In the genomic region with DNA sequence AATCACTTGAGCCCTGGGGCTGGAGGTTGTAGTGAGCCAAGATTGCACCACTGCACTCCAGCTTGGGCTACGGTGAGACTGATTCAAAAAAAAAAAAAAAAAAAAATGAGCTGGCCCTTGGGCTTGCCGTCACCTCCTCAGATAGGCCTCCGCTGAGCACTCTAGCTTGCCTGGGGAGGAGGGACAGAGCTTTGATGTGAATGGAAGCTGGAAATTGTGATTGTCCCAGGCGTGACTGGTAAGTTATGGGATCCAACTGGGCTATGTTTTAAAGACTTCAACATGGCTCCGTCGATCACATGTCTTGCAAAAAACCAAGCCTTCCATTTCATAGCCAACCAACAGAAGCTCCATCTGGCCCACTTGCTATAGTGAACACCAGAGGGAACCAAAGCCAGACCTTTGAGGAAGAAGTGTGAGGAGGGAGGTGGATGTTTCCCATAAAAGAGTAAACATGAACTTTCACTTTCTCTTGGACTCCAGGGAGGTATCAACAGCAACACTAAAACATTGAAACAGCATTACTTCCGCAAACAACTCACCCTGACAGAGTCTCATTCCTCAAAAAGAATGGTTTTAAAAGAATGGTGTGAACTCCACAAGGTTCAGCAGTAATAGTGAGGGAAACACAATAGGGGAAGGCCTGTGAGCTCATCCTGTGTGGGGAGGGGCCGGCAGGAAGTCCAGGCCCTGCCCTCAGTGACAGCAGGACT, we compare ENCODE assay signal across 8 cellular contexts. TPM values are rescaled to one million over a fixed set of nuclear protein-coding genes. Genes with fewer than 3 reads are reported as not detected.
A peak's percentile ranks its signal among the peaks of the same experiment; 100 is the strongest.
DNase-seq lines count a peak whose midpoint lies in the region; ATAC-seq, FAIRE-seq and TF ChIP-seq lines count a peak whose summit lies in the region.

No MANE protein-coding gene starts in this region.

- peaks cover 27% of the 10 kb centered on the region for H3K4me1 ChIP-seq in ACC112 (ENCODE audit: control insufficient read depth, insufficient read depth, low read length, unreplicated experiment)
- no peaks in the 10 kb centered on the region for H3K4me1 ChIP-seq in thyroid gland

- intact Hi-C loops in thyroid gland (cut with DNase I), result no loop called here

- H3K79me2 ChIP-seq in ACC112 (ENCODE audit: control insufficient read depth, insufficient read depth, low read length, unreplicated experiment), result no peaks in the 10 kb centered on the region

- no peaks in the 10 kb centered on the region for H3K9me3 ChIP-seq in thyroid gland

- no peaks in the 10 kb centered on the region for H3K36me3 ChIP-seq in ACC112 (ENCODE audit: insufficient read depth, low read length)
- H3K36me3 ChIP-seq in thyroid gland, result no peaks in the 10 kb centered on the region

- peak overlapping the region; percentile 97 for H2AFZ ChIP-seq in ACC112 (ENCODE audit: low read length, unreplicated experiment)

- DNase-seq in GM18507 (ENCODE audit: extremely low spot score, insufficient read length, low read depth) (peak; percentile 18), OCI-M1 (lab: John Stamatoyannopoulos, UW) (peak; percentile 83), erythroblast (lab: John Stamatoyannopoulos, UW) (peak; percentile 3 to 7), non-pigmented ciliary epithelial cell (ENCODE audit: low read depth) (peak; percentile 54), GM19240 (ENCODE audit: insufficient read length, low spot score) (no peak), thyroid gland (no peak)

- peak overlapping the region; percentile 63 for H3K4me3 ChIP-seq in ACC112 (ENCODE audit: low read depth, low read length)
- H3K4me3 ChIP-seq in thyroid gland (replicated peaks in 1 of 3), result no peak overlapping the region

- FAIRE-seq in GM18507 (lab: Jason Lieb, UNC), result peak; percentile 52

- no peak for TF ChIP-seq CTCF in thyroid gland (IDR thresholded peaks at IDR 0.05)

- H3K27me3 ChIP-seq in ACC112 (ENCODE audit: insufficient read depth, low read length) (no peaks in the 10 kb centered on the region), thyroid gland (no peaks in the 10 kb centered on the region)

- ATAC-seq in HG02938 (IDR thresholded peaks at IDR 0.05; ENCODE audit: unreplicated experiment), result peak; percentile 77

- 87 to 90% methylated on average over 8 of the region's 8 CpGs for WGBS in thyroid gland, 2 donors

- H3K27ac ChIP-seq in ACC112 (ENCODE audit: low read depth, low read length) (peak overlapping the region; percentile 94), thyroid gland (no peak overlapping the region)

- TF ChIP-seq POLR2A in erythroblast (IDR thresholded peaks at IDR 0.05; ENCODE audit: low read length), result no peak
- no peak for TF ChIP-seq POLR2A in thyroid gland (IDR thresholded peaks at IDR 0.05)

RNA-seq across cellular contexts. Expression of a gene that starts 59.3 kb away (rescaled TPM):
- total RNA-seq in thyroid gland, result 1 to 10 TPM in 1 of 4 donors, under 1 TPM in 1, not detected in 2; 0.75 to 1.4 TPM

Comparison
In these comparisons a context has a peak if more than half of its experiments do, and no peak if none do; other contexts are left out.
1. DNase-seq: peak in GM18507 (single experiment), OCI-M1 (single experiment), erythroblast (2 of 2) and non-pigmented ciliary epithelial cell (single experiment); none in GM19240 (single experiment) and thyroid gland (0 of 2).